Comparison of ENCODE assay signal across 2 cellular contexts in the genomic region with DNA sequence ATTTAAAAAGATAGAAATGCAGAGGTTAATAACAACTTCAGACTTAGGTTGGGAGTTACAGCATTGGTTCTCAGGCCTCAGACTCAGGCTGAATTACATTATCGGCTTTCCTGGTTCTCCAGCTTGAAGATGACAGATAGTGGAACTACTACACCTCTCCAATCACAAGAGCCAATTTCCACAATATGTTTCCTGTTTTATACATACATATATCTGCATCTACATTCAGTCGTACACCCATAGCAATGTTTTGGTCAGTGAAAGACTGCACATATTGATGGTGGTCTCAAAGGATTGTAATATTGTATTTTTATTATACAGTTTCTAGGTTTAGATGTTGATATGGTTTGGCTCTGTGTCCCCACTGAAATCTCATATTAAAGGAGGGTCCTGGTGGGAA.
TF ChIP-seq lines count a peak whose summit lies in the region.

No MANE protein-coding gene starts in this region.

TF ChIP-seq in HCT116, 20 proteins besides CTCF, POLR2A, EP300 and RAD21:
- TF ChIP-seq SIN3A (IDR thresholded peaks at IDR 0.05; ENCODE audit: low read depth): no peak
- no peak for TF ChIP-seq SRF (IDR thresholded peaks at IDR 0.05; ENCODE audit: low read depth)
- TF ChIP-seq EZH2 (IDR thresholded peaks at IDR 0.05): no peak
- no peak for TF ChIP-seq TCF7L2 (IDR thresholded peaks at IDR 0.05; ENCODE audit: borderline replicate concordance, extremely low read depth, insufficient read depth, insufficient read length)
- no peak for TF ChIP-seq POLR2AphosphoS5 (IDR thresholded peaks at IDR 0.05; ENCODE audit: low read depth, low read length)
- TF ChIP-seq JUND (IDR thresholded peaks at IDR 0.05): no peak
- TF ChIP-seq, protein P1, sequence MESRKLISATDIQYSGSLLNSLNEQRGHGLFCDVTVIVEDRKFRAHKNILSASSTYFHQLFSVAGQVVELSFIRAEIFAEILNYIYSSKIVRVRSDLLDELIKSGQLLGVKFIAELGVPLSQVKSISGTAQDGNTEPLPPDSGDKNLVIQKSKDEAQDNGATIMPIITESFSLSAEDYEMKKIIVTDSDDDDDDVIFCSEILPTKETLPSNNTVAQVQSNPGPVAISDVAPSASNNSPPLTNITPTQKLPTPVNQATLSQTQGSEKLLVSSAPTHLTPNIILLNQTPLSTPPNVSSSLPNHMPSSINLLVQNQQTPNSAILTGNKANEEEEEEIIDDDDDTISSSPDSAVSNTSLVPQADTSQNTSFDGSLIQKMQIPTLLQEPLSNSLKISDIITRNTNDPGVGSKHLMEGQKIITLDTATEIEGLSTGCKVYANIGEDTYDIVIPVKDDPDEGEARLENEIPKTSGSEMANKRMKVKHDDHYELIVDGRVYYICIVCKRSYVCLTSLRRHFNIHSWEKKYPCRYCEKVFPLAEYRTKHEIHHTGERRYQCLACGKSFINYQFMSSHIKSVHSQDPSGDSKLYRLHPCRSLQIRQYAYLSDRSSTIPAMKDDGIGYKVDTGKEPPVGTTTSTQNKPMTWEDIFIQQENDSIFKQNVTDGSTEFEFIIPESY (IDR thresholded peaks at IDR 0.05; ENCODE audit: extremely low read depth, insufficient replicate concordance, low read length): no peak

TF ChIP-seq in endothelial cell of umbilical vein, 7 proteins besides CTCF, POLR2A, EP300 and RAD21:
- no peak for TF ChIP-seq EZH2 (IDR thresholded peaks at IDR 0.05; ENCODE audit: borderline replicate concordance, low read depth, low read length, severe bottlenecking)
- TF ChIP-seq MAX (IDR thresholded peaks at IDR 0.05; ENCODE audit: insufficient read depth, insufficient read length): no peak
- TF ChIP-seq GATA2 (IDR thresholded peaks at IDR 0.05; ENCODE audit: insufficient read depth, insufficient read length, low read depth, low read length): no peak
- TF ChIP-seq POLR2AphosphoS5 (IDR thresholded peaks at IDR 0.05; ENCODE audit: insufficient read depth, low read depth, low read length): no peak
- no peak for TF ChIP-seq MYC (IDR thresholded peaks at IDR 0.05; ENCODE audit: low read depth, low read length)
- no peak for TF ChIP-seq FOS (IDR thresholded peaks at IDR 0.05; ENCODE audit: borderline replicate concordance, insufficient read depth, low read length)
- no peak for TF ChIP-seq JUN (IDR thresholded peaks at IDR 0.05; ENCODE audit: borderline replicate concordance, insufficient read depth, insufficient read length, low read depth)
